20 cellular contexts compared by ENCODE assay signal in the genomic region with DNA sequence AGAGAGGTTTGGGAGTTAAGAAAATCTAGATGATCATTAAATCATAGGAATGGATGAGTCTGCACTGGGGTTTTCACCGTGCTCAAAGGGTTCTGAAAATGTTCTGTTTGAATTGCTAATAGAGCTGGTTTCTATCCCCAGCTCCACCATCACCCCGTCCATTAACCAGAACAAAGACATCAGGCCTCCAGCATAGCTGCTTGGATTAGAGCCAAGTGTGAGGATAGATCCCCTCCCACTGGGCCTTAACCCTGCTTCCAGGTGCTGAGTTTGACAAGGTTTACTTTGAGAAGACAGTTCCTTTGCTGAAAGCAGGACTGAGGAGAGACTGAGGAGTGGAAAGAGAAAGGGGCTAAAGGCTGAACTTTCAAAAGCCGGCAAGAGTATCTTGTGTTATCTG.
"Had no signal": no experiment of that assay in that cellular context is flagged by ENCODE, and none has a peak within 500 bp of the region (broad histone marks: within the 10 kb centered on the region; RNA-seq: fewer than 3 reads in every experiment).

No MANE protein-coding gene starts in this region.

- H3K9me3 ChIP-seq: mucosa of descending colon, prostate gland, right lobe of liver, spleen had no signal

- H3K27me3 ChIP-seq: right lobe of liver, spleen had no signal

- H3K36me3 Mint-ChIP-seq: natural killer cell had no signal

- H3K36me3 ChIP-seq: prostate gland had no signal

- H3K4me3 ChIP-seq: mucosa of descending colon, prostate gland, right lobe of liver, spleen had no signal

- H3K4me1 Mint-ChIP-seq: natural killer cell had no signal

- H3K27ac Mint-ChIP-seq: activated CD8-positive, alpha-beta memory T cell treated with anti-CD3 and anti-CD28 coated beads, Interleukin-2, amount 10 ng/mL, durations not matched to agents 7 days and 5 days; activated naive CD8-positive, alpha-beta T cell treated with anti-CD3 and anti-CD28 coated beads for 36 hours; dendritic cell treated with granulocyte-macrophage colony-stimulating factor and Interleukin-4, amounts not matched to agents 40 ng/mL and 50 ng/mL, for 4 days; natural killer cell; type B pancreatic cell had no signal

- H3K9me3 Mint-ChIP-seq: activated naive CD8-positive, alpha-beta T cell treated with anti-CD3 and anti-CD28 coated beads for 36 hours; activated T-cell treated with anti-CD3 and anti-CD28 coated beads, Interleukin-2, amount 50 U/mL, for 4 hours; dendritic cell treated with granulocyte-macrophage colony-stimulating factor and Interleukin-4, amounts not matched to agents 40 ng/mL and 50 ng/mL, for 4 days; natural killer cell; type B pancreatic cell had no signal

- H3K27me3 Mint-ChIP-seq: activated CD8-positive, alpha-beta memory T cell treated with anti-CD3 and anti-CD28 coated beads, Interleukin-2, amount 10 ng/mL, durations not matched to agents 7 days and 5 days; activated naive CD8-positive, alpha-beta T cell treated with anti-CD3 and anti-CD28 coated beads for 36 hours; dendritic cell treated with granulocyte-macrophage colony-stimulating factor and Interleukin-4, amounts not matched to agents 40 ng/mL and 50 ng/mL, for 4 days; type B pancreatic cell had no signal

- H3K4me3 Mint-ChIP-seq: activated CD8-positive, alpha-beta memory T cell treated with anti-CD3 and anti-CD28 coated beads, Interleukin-2, amount 10 ng/mL, durations not matched to agents 7 days and 5 days; activated naive CD8-positive, alpha-beta T cell treated with anti-CD3 and anti-CD28 coated beads for 36 hours; activated T-cell treated with anti-CD3 and anti-CD28 coated beads, Interleukin-2, amount 50 U/mL, for 4 hours; dendritic cell treated with granulocyte-macrophage colony-stimulating factor and Interleukin-4, amounts not matched to agents 40 ng/mL and 50 ng/mL, for 4 days; natural killer cell; type B pancreatic cell had no signal

- H3K4me1 ChIP-seq: prostate gland, right lobe of liver had no signal

- ATAC-seq: activated CD8-positive, alpha-beta memory T cell treated with anti-CD3 and anti-CD28 coated beads, Interleukin-2, amount 10 ng/mL, durations not matched to agents 7 days and 5 days; activated T-cell treated with anti-CD3 and anti-CD28 coated beads, Interleukin-2, amount 50 U/mL, for 4 hours; left cardiac atrium; mucosa of descending colon; natural killer cell; right lobe of liver had no signal

- H3K27ac ChIP-seq: prostate gland, right lobe of liver, spleen had no signal

- DNase-seq: activated CD4-positive, alpha-beta T cell treated with anti-CD3 and anti-CD28 coated beads, Interleukin-2, amount 50 U/mL, for 48 hours; activated CD4-positive, CD25-positive, alpha-beta regulatory T cell treated with anti-CD3 and anti-CD28 coated beads, Interleukin-2, amount 50 U/mL, for 72 hours; activated CD8-positive, alpha-beta memory T cell treated with anti-CD3 and anti-CD28 coated beads, Interleukin-2, amount 10 ng/mL, durations not matched to agents 7 days and 5 days; activated effector memory CD4-positive, alpha-beta T cell treated with anti-CD3 and anti-CD28 coated beads, Interleukin-2, amount 50 U/mL, for 16 hours; activated naive CD8-positive, alpha-beta T cell treated with anti-CD3 and anti-CD28 coated beads for 36 hours; activated T-cell treated with anti-CD3 and anti-CD28 coated beads, Interleukin-2, amount 50 U/mL, for 4 hours; anterior cingulate cortex; cerebellar nuclear complex; hypothalamus; left cardiac atrium; mucosa of descending colon; natural killer cell; occipital lobe; right lobe of liver; spleen; stimulated activated CD4-positive, alpha-beta T cell treated with anti-CD3 and anti-CD28 coated beads, Interleukin-1b, Interleukin-23, amount 100 ng/mL, for 48 hours; stimulated activated naive CD4-positive, alpha-beta T cell treated with Interleukin-2 at 50 U/mL for 16 hours had no signal
